In the genomic region with DNA sequence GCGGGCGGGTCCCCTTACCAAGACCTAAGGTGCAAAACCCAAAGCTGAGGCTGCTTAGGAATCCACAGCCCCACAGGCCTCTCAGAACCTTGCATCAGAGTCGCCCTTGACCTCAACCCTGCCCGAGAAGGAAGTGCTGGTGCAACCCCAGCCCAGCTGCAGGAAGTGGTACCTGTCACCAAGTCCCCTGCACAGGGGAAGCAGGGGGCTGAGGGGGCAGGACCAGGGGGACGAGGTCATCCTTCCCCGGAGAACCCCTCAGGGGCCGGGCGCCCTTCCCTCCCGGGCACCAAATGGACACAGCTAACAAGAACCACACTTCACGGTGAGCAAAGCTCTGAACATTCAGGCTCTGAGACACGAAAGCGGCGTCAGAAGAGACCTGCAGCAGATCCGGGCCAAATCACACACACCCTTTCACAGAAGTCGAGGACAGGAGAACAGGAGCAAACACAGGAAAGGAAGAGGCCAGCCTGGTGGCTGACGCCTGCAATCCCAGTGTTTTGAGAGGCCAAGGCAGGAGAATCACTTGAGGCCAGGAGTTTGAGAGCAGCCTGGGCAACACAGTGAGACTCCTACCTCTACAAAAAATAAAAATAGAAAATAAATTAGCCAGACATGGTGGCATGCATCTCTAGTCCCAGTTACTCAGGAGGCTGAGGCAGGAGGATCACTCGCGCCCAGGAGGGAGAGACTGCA, we compare ENCODE assay signal across 8 cellular contexts. TPM values are rescaled to one million over a fixed set of nuclear protein-coding genes. Genes with fewer than 3 reads are reported as not detected.
DNase-seq lines count a peak whose midpoint lies in the region; ATAC-seq and TF ChIP-seq lines count a peak whose summit lies in the region.

No MANE protein-coding gene starts in this region.

- H3K27ac ChIP-seq in CD8-positive, alpha-beta memory T cell (ENCODE audit: low read depth, low read length) = peak overlapping the region; percentile 62
- peak overlapping the region; percentile 85 to 92 for H3K27ac ChIP-seq in liver (ENCODE audit: low read depth in 1 of 2, low read length in 2 of 2)

- H3K27me3 Mint-ChIP-seq in CD8-positive, alpha-beta memory T cell = no peaks in the 10 kb centered on the region
- no peaks in the 10 kb centered on the region for H3K27me3 Mint-ChIP-seq in activated CD4-positive, alpha-beta T cell treated with anti-CD3 and anti-CD28 coated beads, Interleukin-2, amount 10 ng/mL, durations not matched to agents 7 days and 5 days

- peak in 4 of 5 donors; percentile 47 to 79 (median 70) for DNase-seq in CD8-positive, alpha-beta memory T cell
- DNase-seq in activated CD4-positive, alpha-beta T cell treated with anti-CD3 and anti-CD28 coated beads, Interleukin-2, amount 10 ng/mL, durations not matched to agents 7 days and 5 days = peak; percentile 75
- DNase-seq in AG20443 (ENCODE audit: low spot score) = no peak
- DNase-seq in DMS153 treated with DMSO at 0.1 percent for 48 hours (lab: John Stamatoyannopoulos, UW; ENCODE audit: unreplicated experiment) = no peak
- no peak for DNase-seq in DMS79 (lab: John Stamatoyannopoulos, UW)
- DNase-seq in midbrain (lab: John Stamatoyannopoulos, UW) = no peak

- POLR2A ChIA-PET in CD8-positive, alpha-beta memory T cell (lab: Charles Lee) = interaction anchor here (0.9 to 5.4 kb wide), 4 partner anchors 13 to 40 kb away, joined by 4 to 72 read pairs (median 15); a partner anchor contains a TSS
- POLR2A ChIA-PET in activated CD4-positive, alpha-beta T cell treated with anti-CD3 and anti-CD28 coated beads, Interleukin-2, amount 10 ng/mL, durations not matched to agents 7 days and 5 days (lab: Charles Lee) = interaction anchor here (0.6 kb wide), 1 partner anchor 600 kb away, joined by 4 read pairs; no protein-coding TSS in a partner anchor

- TF ChIP-seq CTCF in liver (IDR thresholded peaks at IDR 0.05; ENCODE audit: low read depth, low read length, missing input control) = no peak

- ATAC-seq in HG03095 (IDR thresholded peaks at IDR 0.05; ENCODE audit: unreplicated experiment) = peak; percentile 51

- peaks cover 6% of the 10 kb centered on the region for H3K36me3 ChIP-seq in CD8-positive, alpha-beta memory T cell (ENCODE audit: insufficient read depth, low read length)
- no peaks in the 10 kb centered on the region for H3K36me3 ChIP-seq in liver (ENCODE audit: control insufficient read depth in 4 of 4, insufficient read depth in 3 of 4, low read depth in 1 of 4, low read length in 3 of 4)

- peak overlapping the region; percentile 78 to 100 (median 91) for H3K4me3 Mint-ChIP-seq in CD8-positive, alpha-beta memory T cell
- H3K4me3 Mint-ChIP-seq in activated CD4-positive, alpha-beta T cell treated with anti-CD3 and anti-CD28 coated beads, Interleukin-2, amount 10 ng/mL, durations not matched to agents 7 days and 5 days = peak overlapping the region; percentile 99

- H3K9me3 Mint-ChIP-seq in CD8-positive, alpha-beta memory T cell = no peaks in the 10 kb centered on the region
- H3K9me3 Mint-ChIP-seq in activated CD4-positive, alpha-beta T cell treated with anti-CD3 and anti-CD28 coated beads, Interleukin-2, amount 10 ng/mL, durations not matched to agents 7 days and 5 days = no peaks in the 10 kb centered on the region

- peak overlapping the region; percentile 62 for H3K4me3 ChIP-seq in CD8-positive, alpha-beta memory T cell (ENCODE audit: low read length)
- H3K4me3 ChIP-seq in liver (ENCODE audit: low read depth in 1 of 3, low read length in 3 of 3) = no peak overlapping the region

- peak overlapping the region; percentile 87 to 100 (median 94) for H3K27ac Mint-ChIP-seq in CD8-positive, alpha-beta memory T cell
- peak overlapping the region; percentile 87 for H3K27ac Mint-ChIP-seq in activated CD4-positive, alpha-beta T cell treated with anti-CD3 and anti-CD28 coated beads, Interleukin-2, amount 10 ng/mL, durations not matched to agents 7 days and 5 days

- WGBS in liver = 55% methylated on average over 18 of the region's 18 CpGs

- CTCF ChIA-PET in CD8-positive, alpha-beta memory T cell (lab: Charles Lee) = interaction anchor here (0.8 to 12.5 kb wide), 7 partner anchors 9 to 165 kb away, joined by 3 to 219 read pairs (median 4); no protein-coding TSS in a partner anchor
- CTCF ChIA-PET in activated CD4-positive, alpha-beta T cell treated with anti-CD3 and anti-CD28 coated beads, Interleukin-2, amount 10 ng/mL, durations not matched to agents 7 days and 5 days (lab: Charles Lee) = interaction anchor here (1.3 to 5.5 kb wide), 6 partner anchors 12 to 188 kb away, joined by 3 to 39 read pairs (median 5); no protein-coding TSS in a partner anchor

- peaks cover 92% of the 10 kb centered on the region for H3K4me1 ChIP-seq in CD8-positive, alpha-beta memory T cell (ENCODE audit: insufficient read depth, low read length)
- peaks cover 34 to 63% (median 57%) of the 10 kb centered on the region in 4 donors for H3K4me1 ChIP-seq in liver (ENCODE audit: control insufficient read depth in 4 of 4, insufficient read depth in 4 of 4, low read length in 3 of 4)

- H3K4me1 Mint-ChIP-seq in CD8-positive, alpha-beta memory T cell = peaks cover 74 to 91% (median 79%) of the 10 kb centered on the region in 3 donors
- peaks cover 83% of the 10 kb centered on the region for H3K4me1 Mint-ChIP-seq in activated CD4-positive, alpha-beta T cell treated with anti-CD3 and anti-CD28 coated beads, Interleukin-2, amount 10 ng/mL, durations not matched to agents 7 days and 5 days

- H3K27me3 ChIP-seq in CD8-positive, alpha-beta memory T cell (ENCODE audit: insufficient read depth, low read length, poor library complexity, severe bottlenecking) = no peaks in the 10 kb centered on the region
- no peaks in the 10 kb centered on the region for H3K27me3 ChIP-seq in liver (ENCODE audit: control insufficient read depth in 4 of 4, insufficient read depth in 4 of 4, low read length in 3 of 4)

- H3K9ac ChIP-seq in liver (ENCODE audit: low read depth in 1 of 2, low read length in 2 of 2) = no peak overlapping the region

- TF ChIP-seq RAD21 in liver (IDR thresholded peaks at IDR 0.05) = no peak

- H3K36me3 Mint-ChIP-seq in CD8-positive, alpha-beta memory T cell = peaks cover 2 to 31% (median 8%) of the 10 kb centered on the region in 3 donors
- H3K36me3 Mint-ChIP-seq in activated CD4-positive, alpha-beta T cell treated with anti-CD3 and anti-CD28 coated beads, Interleukin-2, amount 10 ng/mL, durations not matched to agents 7 days and 5 days (ENCODE audit: low read depth) = peaks cover 44% of the 10 kb centered on the region

- H3K9me3 ChIP-seq in CD8-positive, alpha-beta memory T cell (ENCODE audit: low read length) = no peaks in the 10 kb centered on the region
- H3K9me3 ChIP-seq in liver (ENCODE audit: control insufficient read depth in 4 of 4, low read length in 3 of 4) = no peaks in the 10 kb centered on the region

TF ChIP-seq in liver, 16 proteins besides CTCF, POLR2A, EP300 and RAD21:
- TF ChIP-seq EGR1 (IDR thresholded peaks at IDR 0.05; ENCODE audit: low read depth in 2 of 2) (peak in 1 of 2 donors; percentile 22), RXRA (IDR thresholded peaks at IDR 0.05) (peak in 1 of 2 donors; percentile 15), NR2F2 (IDR thresholded peaks at IDR 0.05) (no peak)
- TF ChIP-seq, protein P1, sequence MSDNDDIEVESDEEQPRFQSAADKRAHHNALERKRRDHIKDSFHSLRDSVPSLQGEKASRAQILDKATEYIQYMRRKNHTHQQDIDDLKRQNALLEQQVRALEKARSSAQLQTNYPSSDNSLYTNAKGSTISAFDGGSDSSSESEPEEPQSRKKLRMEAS (IDR thresholded peaks at IDR 0.05) = peak; percentile 39

RNA-seq across cellular contexts. Expression of a gene that starts 6.4 kb away (rescaled TPM):
- total RNA-seq in CD8-positive, alpha-beta memory T cell = 100 to 1,000 TPM; 159 to 165 TPM
- polyA plus RNA-seq in CD8-positive, alpha-beta memory T cell = 847 TPM
- total RNA-seq in activated CD4-positive, alpha-beta T cell treated with anti-CD3 and anti-CD28 coated beads, Interleukin-2, amount 10 ng/mL, durations not matched to agents 7 days and 5 days = 100 to 1,000 TPM; 439 to 500 TPM
- total RNA-seq in liver = 10 to 100 TPM; 33.8 to 50.6 TPM
- polyA plus RNA-seq in liver = 10 to 100 TPM in 1 of 2 donors, 1 to 10 TPM in 1; 9.6 to 23.6 TPM

RNA-seq across cellular contexts. Expression of a gene that starts 25.5 kb away (rescaled TPM):
- 10 to 100 TPM; 68.1 to 71.1 TPM for total RNA-seq in CD8-positive, alpha-beta memory T cell
- polyA plus RNA-seq in CD8-positive, alpha-beta memory T cell = 14.3 TPM
- 10 to 100 TPM; 32.7 to 39.8 TPM for total RNA-seq in activated CD4-positive, alpha-beta T cell treated with anti-CD3 and anti-CD28 coated beads, Interleukin-2, amount 10 ng/mL, durations not matched to agents 7 days and 5 days
- 1 to 10 TPM; 7.5 to 7.7 TPM for total RNA-seq in liver
- polyA plus RNA-seq in liver = 10 to 100 TPM; 16.6 to 20.3 TPM

RNA-seq across cellular contexts. Expression of a gene that starts 40.8 kb away (rescaled TPM):
- 10 to 100 TPM; 48.2 to 50.8 TPM for total RNA-seq in CD8-positive, alpha-beta memory T cell
- 69.8 TPM for polyA plus RNA-seq in CD8-positive, alpha-beta memory T cell
- total RNA-seq in activated CD4-positive, alpha-beta T cell treated with anti-CD3 and anti-CD28 coated beads, Interleukin-2, amount 10 ng/mL, durations not matched to agents 7 days and 5 days = 10 to 100 TPM; 70.2 to 79.9 TPM
- total RNA-seq in liver = 10 to 100 TPM; 86.8 to 94.0 TPM
- 10 to 100 TPM; 62.0 to 72.8 TPM for polyA plus RNA-seq in liver

Comparison
In these comparisons a context has a peak if more than half of its experiments do, and no peak if none do; other contexts are left out.
1. DNase-seq: peak in CD8-positive, alpha-beta memory T cell (4 of 5) and activated CD4-positive, alpha-beta T cell treated with anti-CD3 and anti-CD28 coated beads, Interleukin-2, amount 10 ng/mL, durations not matched to agents 7 days and 5 days (single experiment); none in AG20443 (single experiment), DMS153 treated with DMSO at 0.1 percent for 48 hours (single experiment), DMS79 (single experiment) and midbrain (single experiment).